In the genomic region with DNA sequence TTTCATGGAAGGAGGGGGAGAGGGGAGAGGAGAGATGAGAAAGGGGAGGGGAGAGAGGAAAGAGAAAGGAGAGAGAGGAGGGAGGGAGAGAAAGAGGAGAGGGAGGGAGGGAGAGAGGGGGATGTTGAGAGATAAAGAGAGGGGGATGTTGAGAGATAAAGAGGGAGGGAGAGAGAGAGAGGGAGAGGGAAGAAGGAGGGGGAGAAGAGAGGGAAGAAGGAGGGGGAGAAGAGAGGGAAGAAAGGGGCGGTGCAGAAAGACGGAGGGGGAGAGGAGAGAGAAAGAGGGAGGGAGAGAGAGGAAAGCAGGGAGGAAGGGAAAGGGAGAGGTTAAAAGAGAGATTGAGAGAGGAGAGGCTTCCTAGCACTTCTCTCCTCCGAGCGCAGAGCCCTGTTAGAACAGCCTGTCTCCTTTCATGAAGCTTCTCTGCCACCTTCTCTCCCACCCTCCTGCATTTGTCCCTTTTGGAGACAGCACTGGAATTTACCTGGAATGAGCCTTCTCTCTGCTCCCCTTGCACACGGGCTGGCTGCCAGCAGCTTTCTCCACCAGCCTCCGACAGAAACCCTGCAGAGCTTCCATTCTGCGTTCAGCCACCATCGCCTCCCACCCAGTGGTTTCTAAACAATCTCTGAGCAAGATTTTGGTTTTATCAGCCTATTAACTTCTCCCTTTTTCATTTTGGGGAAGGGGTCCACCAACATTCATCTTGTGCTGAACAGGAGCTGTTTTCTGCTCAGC, we compare ENCODE assay signal across 1 cellular context.
TF ChIP-seq lines count a peak whose summit lies in the region.

No MANE protein-coding gene starts in this region.

TF ChIP-seq in HEK293, 187 proteins besides CTCF, POLR2A, EP300 and RAD21 (continued from another document and continues in another):
- TF ChIP-seq, protein P1, sequence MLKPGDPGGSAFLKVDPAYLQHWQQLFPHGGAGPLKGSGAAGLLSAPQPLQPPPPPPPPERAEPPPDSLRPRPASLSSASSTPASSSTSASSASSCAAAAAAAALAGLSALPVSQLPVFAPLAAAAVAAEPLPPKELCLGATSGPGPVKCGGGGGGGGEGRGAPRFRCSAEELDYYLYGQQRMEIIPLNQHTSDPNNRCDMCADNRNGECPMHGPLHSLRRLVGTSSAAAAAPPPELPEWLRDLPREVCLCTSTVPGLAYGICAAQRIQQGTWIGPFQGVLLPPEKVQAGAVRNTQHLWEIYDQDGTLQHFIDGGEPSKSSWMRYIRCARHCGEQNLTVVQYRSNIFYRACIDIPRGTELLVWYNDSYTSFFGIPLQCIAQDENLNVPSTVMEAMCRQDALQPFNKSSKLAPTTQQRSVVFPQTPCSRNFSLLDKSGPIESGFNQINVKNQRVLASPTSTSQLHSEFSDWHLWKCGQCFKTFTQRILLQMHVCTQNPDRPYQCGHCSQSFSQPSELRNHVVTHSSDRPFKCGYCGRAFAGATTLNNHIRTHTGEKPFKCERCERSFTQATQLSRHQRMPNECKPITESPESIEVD (tag by site-specific recombination; IDR thresholded peaks at IDR 0.05): no peak
- TF ChIP-seq ZNF510 (tag by site-specific recombination; IDR thresholded peaks at IDR 0.05; ENCODE audit: insufficient replicate concordance) (no peak), ZSCAN23 (tag by site-specific recombination; IDR thresholded peaks at IDR 0.05) (no peak), GLIS2 (tag by site-specific recombination; IDR thresholded peaks at IDR 0.05) (no peak), ZNF274 (IDR thresholded peaks at IDR 0.05; ENCODE audit: low read length) (no peak), ZNF274 (tag by site-specific recombination; IDR thresholded peaks at IDR 0.05; ENCODE audit: borderline replicate concordance) (no peak), ZNF211 (tag by site-specific recombination; IDR thresholded peaks at IDR 0.05; ENCODE audit: low read depth) (no peak), ZNF626 (tag by site-specific recombination; IDR thresholded peaks at IDR 0.05) (no peak), ZNF514 (tag by site-specific recombination; IDR thresholded peaks at IDR 0.05) (no peak), ZXDB (tag by site-specific recombination; IDR thresholded peaks at IDR 0.05) (no peak), KLF9 (tag by site-specific recombination; IDR thresholded peaks at IDR 0.05; ENCODE audit: low read depth) (no peak), ZNF777 (tag by site-specific recombination; IDR thresholded peaks at IDR 0.05; ENCODE audit: borderline replicate concordance) (no peak), GLI4 (tag by site-specific recombination; IDR thresholded peaks at IDR 0.05) (no peak), KLF8 (tag by site-specific recombination; IDR thresholded peaks at IDR 0.05) (no peak), ZNF629 (tag by site-specific recombination; IDR thresholded peaks at IDR 0.05) (no peak), SETDB1 (IDR thresholded peaks at IDR 0.05; ENCODE audit: insufficient read length, low read length) (no peak), ZNF426 (tag by site-specific recombination; IDR thresholded peaks at IDR 0.05) (no peak), ZSCAN30 (tag by site-specific recombination; IDR thresholded peaks at IDR 0.05) (no peak), PRDM1 (tag by site-specific recombination; IDR thresholded peaks at IDR 0.05) (no peak; the same call in 1 of the 2 replicates), ZBTB17 (tag by site-specific recombination; IDR thresholded peaks at IDR 0.05) (0 out of 2 replicates have a peak, but pooled peaks have one; percentile 21), ZNF350 (tag by site-specific recombination; IDR thresholded peaks at IDR 0.05) (no peak), ZNF341 (tag by site-specific recombination; IDR thresholded peaks at IDR 0.05; ENCODE audit: low read depth) (peak; percentile 23), ZNF530 (tag by site-specific recombination; IDR thresholded peaks at IDR 0.05; ENCODE audit: low read depth) (no peak), ZNF157 (tag by site-specific recombination; IDR thresholded peaks at IDR 0.05) (no peak), ZNF555 (tag by site-specific recombination; conservative IDR thresholded peaks at IDR 0.05) (no peak), ZBTB20 (tag by site-specific recombination; IDR thresholded peaks at IDR 0.05) (no peak)
- TF ChIP-seq, protein P2, sequence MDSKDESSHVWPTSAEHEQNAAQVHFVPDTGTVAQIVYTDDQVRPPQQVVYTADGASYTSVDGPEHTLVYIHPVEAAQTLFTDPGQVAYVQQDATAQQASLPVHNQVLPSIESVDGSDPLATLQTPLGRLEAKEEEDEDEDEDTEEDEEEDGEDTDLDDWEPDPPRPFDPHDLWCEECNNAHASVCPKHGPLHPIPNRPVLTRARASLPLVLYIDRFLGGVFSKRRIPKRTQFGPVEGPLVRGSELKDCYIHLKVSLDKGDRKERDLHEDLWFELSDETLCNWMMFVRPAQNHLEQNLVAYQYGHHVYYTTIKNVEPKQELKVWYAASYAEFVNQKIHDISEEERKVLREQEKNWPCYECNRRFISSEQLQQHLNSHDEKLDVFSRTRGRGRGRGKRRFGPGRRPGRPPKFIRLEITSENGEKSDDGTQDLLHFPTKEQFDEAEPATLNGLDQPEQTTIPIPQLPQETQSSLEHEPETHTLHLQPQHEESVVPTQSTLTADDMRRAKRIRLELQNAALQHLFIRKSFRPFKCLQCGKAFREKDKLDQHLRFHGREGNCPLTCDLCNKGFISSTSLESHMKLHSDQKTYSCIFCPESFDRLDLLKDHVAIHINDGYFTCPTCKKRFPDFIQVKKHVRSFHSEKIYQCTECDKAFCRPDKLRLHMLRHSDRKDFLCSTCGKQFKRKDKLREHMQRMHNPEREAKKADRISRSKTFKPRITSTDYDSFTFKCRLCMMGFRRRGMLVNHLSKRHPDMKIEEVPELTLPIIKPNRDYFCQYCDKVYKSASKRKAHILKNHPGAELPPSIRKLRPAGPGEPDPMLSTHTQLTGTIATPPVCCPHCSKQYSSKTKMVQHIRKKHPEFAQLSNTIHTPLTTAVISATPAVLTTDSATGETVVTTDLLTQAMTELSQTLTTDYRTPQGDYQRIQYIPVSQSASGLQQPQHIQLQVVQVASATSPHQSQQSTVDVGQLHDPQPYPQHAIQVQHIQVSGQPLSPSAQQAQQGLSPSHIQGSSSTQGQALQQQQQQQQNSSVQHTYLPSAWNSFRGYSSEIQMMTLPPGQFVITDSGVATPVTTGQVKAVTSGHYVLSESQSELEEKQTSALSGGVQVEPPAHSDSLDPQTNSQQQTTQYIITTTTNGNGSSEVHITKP (tag by site-specific recombination; IDR thresholded peaks at IDR 0.05): peak; percentile 86
- TF ChIP-seq, protein P3, sequence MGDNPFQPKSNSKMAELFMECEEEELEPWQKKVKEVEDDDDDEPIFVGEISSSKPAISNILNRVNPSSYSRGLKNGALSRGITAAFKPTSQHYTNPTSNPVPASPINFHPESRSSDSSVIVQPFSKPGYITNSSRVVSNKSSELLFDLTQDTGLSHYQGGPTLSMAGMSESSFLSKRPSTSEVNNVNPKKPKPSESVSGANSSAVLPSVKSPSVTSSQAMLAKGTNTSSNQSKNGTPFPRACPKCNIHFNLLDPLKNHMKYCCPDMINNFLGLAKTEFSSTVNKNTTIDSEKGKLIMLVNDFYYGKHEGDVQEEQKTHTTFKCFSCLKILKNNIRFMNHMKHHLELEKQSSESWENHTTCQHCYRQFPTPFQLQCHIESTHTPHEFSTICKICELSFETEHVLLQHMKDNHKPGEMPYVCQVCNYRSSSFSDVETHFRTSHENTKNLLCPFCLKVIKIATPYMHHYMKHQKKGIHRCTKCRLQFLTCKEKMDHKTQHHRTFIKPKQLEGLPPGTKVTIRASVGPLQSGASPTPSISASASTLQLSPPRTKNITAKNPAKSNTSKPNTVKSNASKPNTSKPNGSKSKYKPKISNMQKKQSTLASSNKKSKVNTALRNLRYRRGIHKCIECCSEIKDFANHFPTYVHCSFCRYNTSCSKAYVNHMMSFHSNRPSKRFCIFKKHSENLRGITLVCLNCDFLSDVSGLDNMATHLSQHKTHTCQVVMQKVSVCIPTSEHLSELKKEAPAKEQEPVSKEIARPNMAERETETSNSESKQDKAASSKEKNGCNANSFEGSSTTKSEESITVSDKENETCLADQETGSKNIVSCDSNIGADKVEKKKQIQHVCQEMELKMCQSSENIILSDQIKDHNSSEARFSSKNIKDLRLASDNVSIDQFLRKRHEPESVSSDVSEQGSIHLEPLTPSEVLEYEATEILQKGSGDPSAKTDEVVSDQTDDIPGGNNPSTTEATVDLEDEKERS (tag by site-specific recombination; IDR thresholded peaks at IDR 0.05): no peak
- TF ChIP-seq, protein P4, sequence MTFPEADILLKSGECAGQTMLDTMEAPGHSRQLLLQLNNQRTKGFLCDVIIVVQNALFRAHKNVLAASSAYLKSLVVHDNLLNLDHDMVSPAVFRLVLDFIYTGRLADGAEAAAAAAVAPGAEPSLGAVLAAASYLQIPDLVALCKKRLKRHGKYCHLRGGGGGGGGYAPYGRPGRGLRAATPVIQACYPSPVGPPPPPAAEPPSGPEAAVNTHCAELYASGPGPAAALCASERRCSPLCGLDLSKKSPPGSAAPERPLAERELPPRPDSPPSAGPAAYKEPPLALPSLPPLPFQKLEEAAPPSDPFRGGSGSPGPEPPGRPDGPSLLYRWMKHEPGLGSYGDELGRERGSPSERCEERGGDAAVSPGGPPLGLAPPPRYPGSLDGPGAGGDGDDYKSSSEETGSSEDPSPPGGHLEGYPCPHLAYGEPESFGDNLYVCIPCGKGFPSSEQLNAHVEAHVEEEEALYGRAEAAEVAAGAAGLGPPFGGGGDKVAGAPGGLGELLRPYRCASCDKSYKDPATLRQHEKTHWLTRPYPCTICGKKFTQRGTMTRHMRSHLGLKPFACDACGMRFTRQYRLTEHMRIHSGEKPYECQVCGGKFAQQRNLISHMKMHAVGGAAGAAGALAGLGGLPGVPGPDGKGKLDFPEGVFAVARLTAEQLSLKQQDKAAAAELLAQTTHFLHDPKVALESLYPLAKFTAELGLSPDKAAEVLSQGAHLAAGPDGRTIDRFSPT (tag by site-specific recombination; IDR thresholded peaks at IDR 0.05): no peak
- TF ChIP-seq, protein P5, sequence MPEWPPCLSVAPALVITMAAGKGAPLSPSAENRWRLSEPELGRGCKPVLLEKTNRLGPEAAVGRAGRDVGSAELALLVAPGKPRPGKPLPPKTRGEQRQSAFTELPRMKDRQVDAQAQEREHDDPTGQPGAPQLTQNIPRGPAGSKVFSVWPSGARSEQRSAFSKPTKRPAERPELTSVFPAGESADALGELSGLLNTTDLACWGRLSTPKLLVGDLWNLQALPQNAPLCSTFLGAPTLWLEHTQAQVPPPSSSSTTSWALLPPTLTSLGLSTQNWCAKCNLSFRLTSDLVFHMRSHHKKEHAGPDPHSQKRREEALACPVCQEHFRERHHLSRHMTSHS (tag by site-specific recombination; IDR thresholded peaks at IDR 0.05): no peak
- TF ChIP-seq, protein P6, sequence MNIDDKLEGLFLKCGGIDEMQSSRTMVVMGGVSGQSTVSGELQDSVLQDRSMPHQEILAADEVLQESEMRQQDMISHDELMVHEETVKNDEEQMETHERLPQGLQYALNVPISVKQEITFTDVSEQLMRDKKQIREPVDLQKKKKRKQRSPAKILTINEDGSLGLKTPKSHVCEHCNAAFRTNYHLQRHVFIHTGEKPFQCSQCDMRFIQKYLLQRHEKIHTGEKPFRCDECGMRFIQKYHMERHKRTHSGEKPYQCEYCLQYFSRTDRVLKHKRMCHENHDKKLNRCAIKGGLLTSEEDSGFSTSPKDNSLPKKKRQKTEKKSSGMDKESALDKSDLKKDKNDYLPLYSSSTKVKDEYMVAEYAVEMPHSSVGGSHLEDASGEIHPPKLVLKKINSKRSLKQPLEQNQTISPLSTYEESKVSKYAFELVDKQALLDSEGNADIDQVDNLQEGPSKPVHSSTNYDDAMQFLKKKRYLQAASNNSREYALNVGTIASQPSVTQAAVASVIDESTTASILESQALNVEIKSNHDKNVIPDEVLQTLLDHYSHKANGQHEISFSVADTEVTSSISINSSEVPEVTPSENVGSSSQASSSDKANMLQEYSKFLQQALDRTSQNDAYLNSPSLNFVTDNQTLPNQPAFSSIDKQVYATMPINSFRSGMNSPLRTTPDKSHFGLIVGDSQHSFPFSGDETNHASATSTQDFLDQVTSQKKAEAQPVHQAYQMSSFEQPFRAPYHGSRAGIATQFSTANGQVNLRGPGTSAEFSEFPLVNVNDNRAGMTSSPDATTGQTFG (tag by site-specific recombination; IDR thresholded peaks at IDR 0.05; ENCODE audit: borderline replicate concordance): no peak
- TF ChIP-seq, protein P7, sequence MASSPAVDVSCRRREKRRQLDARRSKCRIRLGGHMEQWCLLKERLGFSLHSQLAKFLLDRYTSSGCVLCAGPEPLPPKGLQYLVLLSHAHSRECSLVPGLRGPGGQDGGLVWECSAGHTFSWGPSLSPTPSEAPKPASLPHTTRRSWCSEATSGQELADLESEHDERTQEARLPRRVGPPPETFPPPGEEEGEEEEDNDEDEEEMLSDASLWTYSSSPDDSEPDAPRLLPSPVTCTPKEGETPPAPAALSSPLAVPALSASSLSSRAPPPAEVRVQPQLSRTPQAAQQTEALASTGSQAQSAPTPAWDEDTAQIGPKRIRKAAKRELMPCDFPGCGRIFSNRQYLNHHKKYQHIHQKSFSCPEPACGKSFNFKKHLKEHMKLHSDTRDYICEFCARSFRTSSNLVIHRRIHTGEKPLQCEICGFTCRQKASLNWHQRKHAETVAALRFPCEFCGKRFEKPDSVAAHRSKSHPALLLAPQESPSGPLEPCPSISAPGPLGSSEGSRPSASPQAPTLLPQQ (tag by site-specific recombination; IDR thresholded peaks at IDR 0.05): no peak
